ENCODE assay signal across 8 cellular contexts in genomic region chr19:1653300-1653628, GRCh38. TPM values are rescaled to one million over a fixed set of nuclear protein-coding genes. Genes with fewer than 3 reads are reported as not detected.
A peak's percentile ranks its signal among the peaks of the same experiment; 100 is the strongest.
DNase-seq lines count a peak whose midpoint lies in the region; ATAC-seq, FAIRE-seq and TF ChIP-seq lines count a peak whose summit lies in the region.

No MANE protein-coding gene starts in this region.

- no peak for ATAC-seq in activated CD4-positive, alpha-beta T cell treated with anti-CD3 and anti-CD28 coated beads for 36 hours
- ATAC-seq in GM12878 (peak; percentile 4), right lobe of liver (no peak), HG02973 (IDR thresholded peaks at IDR 0.05; ENCODE audit: unreplicated experiment) (no peak)

- no peak for TF ChIP-seq EP300 in GM12878 (IDR thresholded peaks at IDR 0.05; ENCODE audit: borderline replicate concordance in 1 of 2, control insufficient read depth in 1 of 2, low read depth in 2 of 2, low read length in 2 of 2)
- TF ChIP-seq EP300 in tibial nerve (IDR thresholded peaks at IDR 0.05), result no peak

- WGBS in GM12878 (ENCODE audit: insufficient coverage, insufficient replicate concordance, low lambda C conversion rate, missing lambda C conversion rate), result 3% methylated on average over 18 of the region's 18 CpGs
- WGBS in right lobe of liver (ENCODE audit: insufficient coverage, low coverage, low lambda C conversion rate, missing lambda C conversion rate), result 28% methylated on average over 18 of the region's 18 CpGs
- 17% methylated on average over 17 to 18 of the region's 18 CpGs for WGBS in tibial nerve, 2 donors

- CTCF ChIA-PET in activated CD4-positive, alpha-beta T cell treated with anti-CD3 and anti-CD28 coated beads for 36 hours (lab: Charles Lee), result interaction anchor here (1.2 to 1.3 kb wide), 2 partner anchors 19 to 107 kb away, joined by 3 to 6 read pairs; no protein-coding TSS in a partner anchor
- CTCF ChIA-PET in GM12878 (lab: Yijun Ruan, JAX), result interaction anchor here (1.2 kb wide), 1 partner anchor 9 kb away, joined by 4 read pairs; no protein-coding TSS in a partner anchor

- no peaks in the 10 kb centered on the region for H3K9me3 Mint-ChIP-seq in activated CD4-positive, alpha-beta T cell treated with anti-CD3 and anti-CD28 coated beads for 36 hours (ENCODE audit: low read depth)

- TF ChIP-seq POLR2A in GM12878 (IDR thresholded peaks at IDR 0.05; ENCODE audit: low read depth, low read length) (no peak), right lobe of liver (IDR thresholded peaks at IDR 0.05) (no peak), tibial nerve (IDR thresholded peaks at IDR 0.05) (no peak)

- intact Hi-C loops in activated CD4-positive, alpha-beta T cell treated with anti-CD3 and anti-CD28 coated beads for 36 hours (cut with DNase I, micrococcal nuclease), result loop anchor here (1.0 to 5.0 kb wide), 11 partner anchors 19 to 971 kb away; partner anchors contain the start of genes MBD3 (in 1 of the 2), MEX3D (in 1 of the 2), NDUFS7 (in 1 of the 2) and PCSK4 (in 1 of the 2)
- intact Hi-C loops in GM12878 (cut with micrococcal nuclease; ENCODE audit: unreplicated experiment), result no loop called here
- intact Hi-C loops in right lobe of liver (cut with DNase I), result no loop called here

- H3K4me3 ChIP-seq in GM12878 (peak overlapping the region; percentile 75), right lobe of liver (peak overlapping the region; percentile 58 to 63 (median 59)), tibial nerve (peak overlapping the region; percentile 79 to 98 (median 82))

- H3K79me2 ChIP-seq in GM12878 (ENCODE audit: control insufficient read depth, insufficient read depth, low read length), result peaks cover 37% of the 10 kb centered on the region

- peak overlapping the region; percentile 74 for H3K4me3 Mint-ChIP-seq in activated CD4-positive, alpha-beta T cell treated with anti-CD3 and anti-CD28 coated beads for 36 hours

- no peak for DNase-seq in activated CD4-positive, alpha-beta T cell treated with anti-CD3 and anti-CD28 coated beads for 36 hours
- DNase-seq in activated CD4-positive, alpha-beta T cell treated with anti-CD3 and anti-CD28 coated beads for 48 hours, result no peak
- DNase-seq in GM12878 (ENCODE audit: low read depth, low spot score) (no peak), right lobe of liver (no peak), tibial nerve (ENCODE audit: low spot score in 2 of 2) (peak in 1 of 2 donors; percentile 38), activated gamma-delta T cell treated with Interleukin-2 at 50 U/mL for 16 hours (no peak), KBM-7 (no peak)

- H3K27ac ChIP-seq in GM12878 (ENCODE audit: control insufficient read depth, insufficient read depth) (peak overlapping the region; percentile 100), right lobe of liver (peak overlapping the region; percentile 87 to 100 (median 100)), tibial nerve (peak overlapping the region; percentile 83 to 100 (median 100))

- peak overlapping the region; percentile 85 for H2AFZ ChIP-seq in GM12878 (ENCODE audit: control insufficient read depth, low read depth, low read length)

- H3K27ac Mint-ChIP-seq in activated CD4-positive, alpha-beta T cell treated with anti-CD3 and anti-CD28 coated beads for 36 hours, result peak overlapping the region; percentile 89

- peak overlapping the region; percentile 73; the same call in 1 of the 2 replicates for H3K4me2 ChIP-seq in GM12878 (ENCODE audit: control insufficient read depth, insufficient read depth)

- POLR2A ChIA-PET in activated CD4-positive, alpha-beta T cell treated with anti-CD3 and anti-CD28 coated beads for 36 hours (lab: Charles Lee), result interaction anchor here (0.7 kb wide), 1 partner anchor 62 kb away, joined by 7 read pairs; no protein-coding TSS in a partner anchor
- POLR2A ChIA-PET in GM12878 (lab: Charles Lee), result interaction anchor here (0.5 to 2.7 kb wide), 6 partner anchors 8 to 106 kb away, joined by 5 to 13 read pairs (median 8); partner anchors contain the start of gene MBD3

- no TSS peak for BruUV-seq in GM12878 (replicated peaks; lab: Mats Ljungman, UMichigan)

- H4K20me1 ChIP-seq in GM12878 (ENCODE audit: control insufficient read depth, insufficient read depth), result no peaks in the 10 kb centered on the region

- no peaks in the 10 kb centered on the region for H3K27me3 Mint-ChIP-seq in activated CD4-positive, alpha-beta T cell treated with anti-CD3 and anti-CD28 coated beads for 36 hours

- in situ Hi-C loops in GM12878 (cut with MboI), result no loop called here
- in situ Hi-C loops in KBM-7 (cut with MboI; ENCODE audit: low pct_unique_long_range_greater_than_20kb, low sequenced_read_pairs), result no loop called here

- H3K27me3 ChIP-seq in GM12878 (replicated peaks in 1 of 2; ENCODE audit: control insufficient read depth in 2 of 2, insufficient read depth in 2 of 2, low read length in 1 of 2) (no peaks in the 10 kb centered on the region), right lobe of liver (no peaks in the 10 kb centered on the region), tibial nerve (peaks cover 0 to 9% of the 10 kb centered on the region in 2 donors)

- peak; percentile 80 for FAIRE-seq in GM12878 (lab: Jason Lieb, UNC)

- H3K4me1 ChIP-seq in GM12878 (ENCODE audit: control insufficient read depth, insufficient read depth, low read length) (peaks cover 18% of the 10 kb centered on the region), right lobe of liver (peaks cover 0 to 4% (median 0%) of the 10 kb centered on the region in 4 donors), tibial nerve (peaks cover 0 to 38% (median 20%) of the 10 kb centered on the region in 4 donors)

- peak overlapping the region; percentile 97 for H3K9ac ChIP-seq in GM12878 (ENCODE audit: control insufficient read depth, insufficient read depth, low read length)

- peaks cover 32% of the 10 kb centered on the region for H3K4me1 Mint-ChIP-seq in activated CD4-positive, alpha-beta T cell treated with anti-CD3 and anti-CD28 coated beads for 36 hours

- H3K9me3 ChIP-seq in GM12878 (replicated peaks; ENCODE audit: control insufficient read depth, insufficient read depth, low read length), result no peaks in the 10 kb centered on the region
- no peaks in the 10 kb centered on the region for H3K9me3 ChIP-seq in right lobe of liver
- no peaks in the 10 kb centered on the region for H3K9me3 ChIP-seq in tibial nerve

- TF ChIP-seq RAD21 in GM12878 (IDR thresholded peaks at IDR 0.05; ENCODE audit: insufficient read depth, low read depth, low read length), result no peak

- H3K36me3 ChIP-seq in GM12878 (ENCODE audit: control insufficient read depth in 2 of 2, insufficient read depth in 2 of 2, low read length in 1 of 2) (peaks cover 0 to 3% of the 10 kb centered on the region in 2 experiments; a peak in 2 of 4 replicates), right lobe of liver (no peaks in the 10 kb centered on the region), tibial nerve (peaks cover 0 to 16% (median 0%) of the 10 kb centered on the region in 3 donors)

- H3K36me3 Mint-ChIP-seq in activated CD4-positive, alpha-beta T cell treated with anti-CD3 and anti-CD28 coated beads for 36 hours (ENCODE audit: low read depth), result peaks cover 14% of the 10 kb centered on the region

- TF ChIP-seq CTCF in GM12878 (IDR thresholded peaks at IDR 0.05 in 2 of 3, conservative IDR thresholded peaks at IDR 0.05 in 1 of 3; ENCODE audit: control insufficient read depth in 2 of 3, extremely low read depth in 1 of 3, insufficient read depth in 1 of 3, low read depth in 3 of 3, low read length in 3 of 3) (no peak), right lobe of liver (IDR thresholded peaks at IDR 0.05) (no peak), tibial nerve (IDR thresholded peaks at IDR 0.05) (no peak)

- SMC1A ChIA-PET in GM12878 (lab: Charles Lee; ENCODE audit: uncharacterized antibody, unreplicated experiment), result interaction anchor here (0.6 to 1.8 kb wide), 3 partner anchors 9 to 60 kb away, joined by 3 to 6 read pairs (median 4); partner anchors contain the start of gene MBD3

- RAD21 ChIA-PET in GM12878 (lab: Charles Lee; ENCODE audit: unreplicated experiment), result interaction anchor here (0.8 to 2.5 kb wide), 3 partner anchors 8 to 20 kb away, joined by 3 to 6 read pairs (median 3); no protein-coding TSS in a partner anchor

RNA-seq across cellular contexts. Expression of gene TCF3, which starts 0.8 kb away (rescaled TPM):
- 100 to 1,000 TPM; 115 to 133 TPM for total RNA-seq in activated CD4-positive, alpha-beta T cell treated with anti-CD3 and anti-CD28 coated beads for 36 hours
- total RNA-seq in GM12878 (2013; cell fraction: nucleolus; rRNA removed), result 89.3 and 101 TPM in 2 replicates
- total RNA-seq in GM12878 (2014; rRNA removed) (147 and 165 TPM in 2 replicates), GM12878 (2014; rRNA removed; fragmentation: Illumina TruSeq; extraction: Trizol) (65.3 and 81.4 TPM in 2 replicates), GM12878 (2021) (262 and 282 TPM in 2 replicates), right lobe of liver (10 to 100 TPM; 11.0 to 30.1 (median 15.9) TPM), tibial nerve (100 to 1,000 TPM in 1 of 4 donors, 10 to 100 TPM in 3; 23.4 to 299 (median 37.3) TPM)
- polyA plus RNA-seq in GM12878 (2011; ENCODE audit: low read depth), result 129 TPM
- polyA plus RNA-seq in GM12878 (2011; rRNA removed) (52.4 and 65.0 TPM in 2 replicates), GM12878 (2014; fragmentation: Illumina TruSeq; extraction: Trizol) (32.7 and 76.5 TPM in 2 replicates), GM12878 (2014; fragmentation: Nextera tagmentation; extraction: Ambion mirVana) (10 to 100 TPM in 1 of 2 experiments, 1 to 10 TPM in 1; 6.7 to 24.0 TPM), GM12878 (2014; rRNA removed) (191 and 239 TPM in 2 replicates), GM12878 (2016; fragmentation: Nextera tagmentation; extraction: Ambion mirVana) (10 to 100 TPM; 50.6 to 58.3 TPM)
- polyA plus RNA-seq in GM12878 (2011; cell fraction: cytosol; rRNA removed), result 82.5 and 151 TPM in 2 replicates
- 292 and 390 TPM in 2 replicates for polyA plus RNA-seq in GM12878 (2011; cell fraction: nucleus; rRNA removed)
- polyA plus RNA-seq in GM12878 (2012), result 223 and 266 TPM in 2 replicates
- polyA minus RNA-seq in GM12878 (2011; rRNA and poly(A)+ RNA removed), result 24.4 and 53.7 TPM in 2 replicates
- 50.1 and 67.3 TPM in 2 replicates for polyA minus RNA-seq in GM12878 (2011; cell fraction: cytosol; rRNA and poly(A)+ RNA removed)
- 29.3 and 52.0 TPM in 2 replicates for polyA minus RNA-seq in GM12878 (2011; cell fraction: nucleus; rRNA and poly(A)+ RNA removed)

RNA-seq across cellular contexts. Expression of gene UQCR11, which starts 48.0 kb away (rescaled TPM):
- total RNA-seq in activated CD4-positive, alpha-beta T cell treated with anti-CD3 and anti-CD28 coated beads for 36 hours, result 100 to 1,000 TPM; 152 to 226 TPM
- 26.2 and 28.8 TPM in 2 replicates for total RNA-seq in GM12878 (2013; cell fraction: nucleolus; rRNA removed)
- total RNA-seq in GM12878 (2014; rRNA removed), result 107 and 113 TPM in 2 replicates
- total RNA-seq in GM12878 (2014; rRNA removed; fragmentation: Illumina TruSeq; extraction: Trizol), result 28.6 and 30.2 TPM in 2 replicates
- 223 and 247 TPM in 2 replicates for total RNA-seq in GM12878 (2021)
- polyA plus RNA-seq in GM12878 (2011; ENCODE audit: low read depth), result 21.7 TPM
- polyA plus RNA-seq in GM12878 (2011; rRNA removed), result 191 and 219 TPM in 2 replicates
- 138 and 274 TPM in 2 replicates for polyA plus RNA-seq in GM12878 (2011; cell fraction: cytosol; rRNA removed)
- 79.3 and 87.4 TPM in 2 replicates for polyA plus RNA-seq in GM12878 (2011; cell fraction: nucleus; rRNA removed)
- polyA plus RNA-seq in GM12878 (2012), result 111 and 143 TPM in 2 replicates
- polyA plus RNA-seq in GM12878 (2014; fragmentation: Illumina TruSeq; extraction: Trizol), result 15.8 and 29.0 TPM in 2 replicates
- polyA plus RNA-seq in GM12878 (2014; fragmentation: Nextera tagmentation; extraction: Ambion mirVana), result 100 to 1,000 TPM; 166 to 418 TPM
- 146 and 157 TPM in 2 replicates for polyA plus RNA-seq in GM12878 (2014; rRNA removed)
- 100 to 1,000 TPM; 520 to 586 TPM for polyA plus RNA-seq in GM12878 (2016; fragmentation: Nextera tagmentation; extraction: Ambion mirVana)
- 13.8 and 24.5 TPM in 2 replicates for polyA minus RNA-seq in GM12878 (2011; rRNA and poly(A)+ RNA removed)
- polyA minus RNA-seq in GM12878 (2011; cell fraction: cytosol; rRNA and poly(A)+ RNA removed), result 18.3 and 26.5 TPM in 2 replicates
- polyA minus RNA-seq in GM12878 (2011; cell fraction: nucleus; rRNA and poly(A)+ RNA removed), result 12.0 and 23.8 TPM in 2 replicates
- total RNA-seq in right lobe of liver, result 100 to 1,000 TPM in 4 of 6 experiments, 10 to 100 TPM in 2; 59.6 to 202 (median 172) TPM
- total RNA-seq in tibial nerve, result 10 to 100 TPM; 58.8 to 95.7 (median 66.0) TPM

Comparison
In these comparisons a context has a peak if more than half of its experiments do, and no peak if none do; other contexts are left out.
1. intact Hi-C loops: an anchor here in activated CD4-positive, alpha-beta T cell treated with anti-CD3 and anti-CD28 coated beads for 36 hours (1.0 to 5.0 kb wide); none called in GM12878 and right lobe of liver.